Comparison of ENCODE assay signal across 13 cellular contexts in genomic region chr18:12880532-12880892, GRCh38. TPM values are rescaled to one million over a fixed set of nuclear protein-coding genes. Genes with fewer than 3 reads are reported as not detected.
DNase-seq lines count a peak whose midpoint lies in the region; ATAC-seq and TF ChIP-seq lines count a peak whose summit lies in the region.
"Had no signal": no experiment of that assay in that cellular context is flagged by ENCODE, and none has a peak within 500 bp of the region (broad histone marks: within the 10 kb centered on the region; RNA-seq: fewer than 3 reads in every experiment).

No MANE protein-coding gene starts in this region.

- peak overlapping the region; percentile 89 for H3K4me2 ChIP-seq in OCI-LY7 (ENCODE audit: low read length)
- H3K4me2 ChIP-seq: A549 had no signal

- BruUV-seq in OCI-LY7 (replicated peaks; lab: Mats Ljungman, UMichigan): no TSS peak

- H3K9me3 ChIP-seq in OCI-LY7 (ENCODE audit: low read length) (0 out of 2 replicates have a peak, but pooled peaks cover under 1% of the 10 kb centered on the region), breast epithelium (no peaks in the 10 kb centered on the region), MG63 (no peaks in the 10 kb centered on the region)
- H3K9me3 ChIP-seq: A549, thyroid gland had no signal

- no peak for TF ChIP-seq POLR2A in breast epithelium (IDR thresholded peaks at IDR 0.05)

- POLR2A ChIA-PET in activated CD4-positive, alpha-beta T cell treated with anti-CD3 and anti-CD28 coated beads, Interleukin-2, amount 10 ng/mL, durations not matched to agents 7 days and 5 days (lab: Charles Lee): interaction anchor here (0.5 kb wide), 1 partner anchor 60 kb away, joined by 3 read pairs; no protein-coding TSS in a partner anchor
- POLR2A ChIA-PET in OCI-LY7 (lab: Charles Lee): interaction anchor here (0.6 to 4.0 kb wide), 5 partner anchors 11 to 189 kb away, joined by 3 to 52 read pairs (median 6); no protein-coding TSS in a partner anchor

- peaks cover 8% of the 10 kb centered on the region for H3K9me3 Mint-ChIP-seq in activated CD4-positive, alpha-beta T cell treated with anti-CD3 and anti-CD28 coated beads, Interleukin-2, amount 10 ng/mL, durations not matched to agents 7 days and 5 days
- H3K9me3 Mint-ChIP-seq in stimulated activated naive B cell treated with anti-CD40 and anti-IgM and Interleukin-4, amounts not matched to agents 10 μg/mL and 1 μg/mL and 100 μg/mL, for 72 hours: peaks cover 0 to 2% of the 10 kb centered on the region in 2 donors
- H3K9me3 Mint-ChIP-seq: neural crest cell had no signal

- H3K4me3 ChIP-seq in OCI-LY7 (ENCODE audit: low read depth, low read length, poor library complexity, severe bottlenecking) (peak overlapping the region; percentile 54), breast epithelium (peak overlapping the region in 1 of 3 donors; percentile 24), MG63 (no peak overlapping the region)
- H3K4me3 ChIP-seq: A549, thyroid gland had no signal

- no peak for DNase-seq in activated CD4-positive, alpha-beta T cell treated with anti-CD3 and anti-CD28 coated beads, Interleukin-2, amount 10 ng/mL, durations not matched to agents 7 days and 5 days
- DNase-seq in activated CD4-positive, alpha-beta T cell treated with anti-CD3 and anti-CD28 coated beads, Interleukin-2, amount 50 U/mL, for 1 hour: no peak
- peak; percentile 56 for DNase-seq in OCI-LY7 (ENCODE audit: low spot score)
- DNase-seq in breast epithelium (ENCODE audit: low spot score in 2 of 2): no peak
- no peak for DNase-seq in stimulated activated naive B cell treated with anti-CD40 and anti-IgM and Interleukin-4, amounts not matched to agents 10 μg/mL and 1 μg/mL and 100 μg/mL, for 72 hours
- DNase-seq in MG63: no peak
- DNase-seq: stimulated activated CD4-positive, alpha-beta T cell treated with anti-CD3 and anti-CD28 coated beads, Interleukin-4, amount 100 ng/mL, for 24 hours; thyroid gland had no signal

- peaks cover 29% of the 10 kb centered on the region for H3K36me3 Mint-ChIP-seq in activated CD4-positive, alpha-beta T cell treated with anti-CD3 and anti-CD28 coated beads, Interleukin-2, amount 10 ng/mL, durations not matched to agents 7 days and 5 days (ENCODE audit: low read depth)
- peaks cover 8 to 20% of the 10 kb centered on the region in 2 donors for H3K36me3 Mint-ChIP-seq in stimulated activated naive B cell treated with anti-CD40 and anti-IgM and Interleukin-4, amounts not matched to agents 10 μg/mL and 1 μg/mL and 100 μg/mL, for 72 hours

- intact Hi-C loops in OCI-LY7 (cut with micrococcal nuclease; ENCODE audit: unreplicated experiment): loop anchor here (5.0 kb wide), 2 partner anchors 67 to 503 kb away; partner anchors contain the start of genes AFG3L2 and SEH1L
- intact Hi-C loops in breast epithelium (cut with DNase I; ENCODE audit: low total_unique reads): no loop called here

- peaks cover 14% of the 10 kb centered on the region for H3K36me3 ChIP-seq in OCI-LY7 (ENCODE audit: insufficient read depth, low read length)
- no peaks in the 10 kb centered on the region for H3K36me3 ChIP-seq in breast epithelium
- no peaks in the 10 kb centered on the region for H3K36me3 ChIP-seq in MG63
- H3K36me3 ChIP-seq: thyroid gland had no signal

- peaks cover 60% of the 10 kb centered on the region for H3K4me1 Mint-ChIP-seq in activated CD4-positive, alpha-beta T cell treated with anti-CD3 and anti-CD28 coated beads, Interleukin-2, amount 10 ng/mL, durations not matched to agents 7 days and 5 days
- peaks cover 45 to 76% of the 10 kb centered on the region in 2 donors for H3K4me1 Mint-ChIP-seq in stimulated activated naive B cell treated with anti-CD40 and anti-IgM and Interleukin-4, amounts not matched to agents 10 μg/mL and 1 μg/mL and 100 μg/mL, for 72 hours

- peaks cover 81% of the 10 kb centered on the region for H3K79me2 ChIP-seq in OCI-LY7 (ENCODE audit: insufficient read depth, low read depth, low read length)

- H3K27me3 Mint-ChIP-seq in activated CD4-positive, alpha-beta T cell treated with anti-CD3 and anti-CD28 coated beads, Interleukin-2, amount 10 ng/mL, durations not matched to agents 7 days and 5 days: no peaks in the 10 kb centered on the region
- H3K27me3 Mint-ChIP-seq in stimulated activated naive B cell treated with anti-CD40 and anti-IgM and Interleukin-4, amounts not matched to agents 10 μg/mL and 1 μg/mL and 100 μg/mL, for 72 hours: no peaks in the 10 kb centered on the region

- peak in 1 of 2 donors; percentile 14 for ATAC-seq in stimulated activated naive B cell treated with anti-CD40 and anti-IgM and Interleukin-4, amounts not matched to agents 10 μg/mL and 1 μg/mL and 100 μg/mL, for 72 hours (replicated peaks)
- ATAC-seq in HG02938 (IDR thresholded peaks at IDR 0.05; ENCODE audit: unreplicated experiment) (no peak), HG03432 (IDR thresholded peaks at IDR 0.05; ENCODE audit: unreplicated experiment) (no peak)
- ATAC-seq: A549, SK-N-SH treated with all-trans-retinoic acid at 6 μM for 48 hours had no signal

- TF ChIP-seq CTCF in OCI-LY7 (conservative IDR thresholded peaks at IDR 0.05; ENCODE audit: low read length) (no peak), breast epithelium (IDR thresholded peaks at IDR 0.05) (no peak)

- peaks cover 46% of the 10 kb centered on the region; the same call in 1 of the 2 replicates for H4K20me1 ChIP-seq in OCI-LY7 (ENCODE audit: insufficient read depth, low read length)

- peak overlapping the region; percentile 37 for H3K27ac Mint-ChIP-seq in activated CD4-positive, alpha-beta T cell treated with anti-CD3 and anti-CD28 coated beads, Interleukin-2, amount 10 ng/mL, durations not matched to agents 7 days and 5 days
- H3K27ac Mint-ChIP-seq in stimulated activated naive B cell treated with anti-CD40 and anti-IgM and Interleukin-4, amounts not matched to agents 10 μg/mL and 1 μg/mL and 100 μg/mL, for 72 hours: peak overlapping the region; percentile 21

- H3K27me3 ChIP-seq in breast epithelium (no peaks in the 10 kb centered on the region), MG63 (no peaks in the 10 kb centered on the region)
- H3K27me3 ChIP-seq: thyroid gland had no signal

- H3K4me1 ChIP-seq in OCI-LY7 (ENCODE audit: insufficient read depth, low read length, poor library complexity, severe bottlenecking) (peaks cover 74% of the 10 kb centered on the region), breast epithelium (peaks cover 5 to 20% of the 10 kb centered on the region in 2 donors)

- CTCF ChIA-PET in activated CD4-positive, alpha-beta T cell treated with anti-CD3 and anti-CD28 coated beads, Interleukin-2, amount 10 ng/mL, durations not matched to agents 7 days and 5 days (lab: Charles Lee): interaction anchor here (1.2 to 3.1 kb wide), 3 partner anchors 9 to 26 kb away, joined by 3 to 12 read pairs (median 10); no protein-coding TSS in a partner anchor
- CTCF ChIA-PET in OCI-LY7 (lab: Charles Lee; ENCODE audit: unreplicated experiment): no interaction called here

- peak overlapping the region; percentile 8 for H3K4me3 Mint-ChIP-seq in activated CD4-positive, alpha-beta T cell treated with anti-CD3 and anti-CD28 coated beads, Interleukin-2, amount 10 ng/mL, durations not matched to agents 7 days and 5 days
- H3K4me3 Mint-ChIP-seq in stimulated activated naive B cell treated with anti-CD40 and anti-IgM and Interleukin-4, amounts not matched to agents 10 μg/mL and 1 μg/mL and 100 μg/mL, for 72 hours: peak overlapping the region; percentile 37 to 42

- H3K9me2 ChIP-seq in OCI-LY7 (ENCODE audit: insufficient read depth, low read length): no peaks in the 10 kb centered on the region

- H3K27ac ChIP-seq in OCI-LY7 (ENCODE audit: low read depth, low read length, poor library complexity, severe bottlenecking) (peak overlapping the region; percentile 69), breast epithelium (peak overlapping the region; percentile 62 to 70)
- H3K27ac ChIP-seq: A549 had no signal

- H2AFZ ChIP-seq in OCI-LY7 (ENCODE audit: low read length): no peak overlapping the region

RNA-seq across cellular contexts. Expression of gene PTPN2, which starts 3.5 kb away (rescaled TPM):
- 10 to 100 TPM; 61.0 to 69.7 TPM for total RNA-seq in activated CD4-positive, alpha-beta T cell treated with anti-CD3 and anti-CD28 coated beads, Interleukin-2, amount 10 ng/mL, durations not matched to agents 7 days and 5 days
- 69.7 and 85.0 TPM in 2 replicates for total RNA-seq in OCI-LY7 (2014; rRNA removed; shearing (Covaris generic))
- 54.9 and 64.2 TPM in 2 replicates for total RNA-seq in OCI-LY7 (2022)
- 10 to 100 TPM; 38.4 to 57.1 (median 53.7) TPM for total RNA-seq in breast epithelium
- 23.3 and 25.1 TPM in 2 replicates for total RNA-seq in MG63 (2014; rRNA removed; shearing (Covaris generic); ENCODE audit: low replicate concordance)
